9 cellular contexts compared by ENCODE assay signal in the genomic region with DNA sequence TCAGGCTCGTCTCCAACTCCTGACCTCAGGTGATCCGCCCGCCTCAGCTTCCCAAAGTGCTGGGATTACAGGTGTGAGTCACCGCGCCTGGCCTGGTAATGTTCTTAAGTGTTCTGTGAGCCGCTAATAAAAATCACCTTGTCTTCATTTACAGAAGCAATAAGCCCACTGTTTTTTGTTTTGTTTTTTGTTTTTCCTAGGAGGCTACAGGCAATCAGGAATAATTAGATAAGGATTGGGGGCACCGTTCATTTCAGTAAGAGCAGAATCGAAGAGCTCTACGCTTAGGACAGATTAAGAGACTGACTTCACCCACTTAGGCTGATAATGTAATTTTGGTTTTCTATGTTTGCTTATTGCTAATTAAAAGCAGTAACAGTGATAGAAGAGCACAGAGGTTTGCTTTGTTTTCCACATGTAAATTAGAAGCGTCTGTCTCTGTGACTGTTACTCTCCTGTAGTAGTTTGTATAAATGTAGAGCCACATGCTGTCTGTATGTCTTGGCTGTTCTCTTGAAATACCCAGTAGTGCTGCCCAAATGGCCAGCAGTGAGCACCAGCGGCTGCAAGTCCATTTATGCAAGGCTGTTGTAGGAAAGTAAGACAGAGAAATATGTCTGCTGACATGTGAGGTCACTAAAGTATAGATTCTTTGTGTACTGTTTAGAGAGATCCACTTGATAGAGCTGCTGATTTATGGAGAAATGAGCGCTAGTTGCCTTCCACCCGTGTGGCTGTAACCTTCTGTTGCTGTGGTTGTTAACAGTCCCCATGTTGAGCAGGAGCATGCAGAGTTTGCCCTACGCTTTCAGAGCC. TPM values are rescaled to one million over a fixed set of nuclear protein-coding genes. Genes with fewer than 3 reads are reported as not detected.
DNase-seq lines count a peak whose midpoint lies in the region; ATAC-seq and TF ChIP-seq lines count a peak whose summit lies in the region.
"Had no signal": no experiment of that assay in that cellular context is flagged by ENCODE, and none has a peak within 500 bp of the region (broad histone marks: within the 10 kb centered on the region; RNA-seq: fewer than 3 reads in every experiment).

No MANE protein-coding gene starts in this region.

- H3K36me3 Mint-ChIP-seq in activated B cell treated with CpG ODN at 0.5 μM for 24 hours (ENCODE audit: low read depth): no peaks in the 10 kb centered on the region
- no peaks in the 10 kb centered on the region for H3K36me3 Mint-ChIP-seq in naive thymus-derived CD4-positive, alpha-beta T cell
- no peaks in the 10 kb centered on the region for H3K36me3 Mint-ChIP-seq in naive thymus-derived CD8-positive, alpha-beta T cell

- H3K4me3 ChIP-seq in GM08714 (ENCODE audit: low read length): peak overlapping the region; percentile 80
- H3K4me3 ChIP-seq in naive thymus-derived CD4-positive, alpha-beta T cell (ENCODE audit: low read length): no peak overlapping the region
- H3K4me3 ChIP-seq: esophagus muscularis mucosa had no signal

- H3K27me3 Mint-ChIP-seq in activated B cell treated with CpG ODN at 0.5 μM for 24 hours: no peaks in the 10 kb centered on the region
- peaks cover 10 to 34% (median 28%) of the 10 kb centered on the region in 5 donors for H3K27me3 Mint-ChIP-seq in naive thymus-derived CD4-positive, alpha-beta T cell
- peaks cover 12 to 26% (median 19%) of the 10 kb centered on the region in 5 donors for H3K27me3 Mint-ChIP-seq in naive thymus-derived CD8-positive, alpha-beta T cell

- no peaks in the 10 kb centered on the region for H3K9me3 Mint-ChIP-seq in activated B cell treated with CpG ODN at 0.5 μM for 24 hours
- H3K9me3 Mint-ChIP-seq in naive thymus-derived CD4-positive, alpha-beta T cell: no peaks in the 10 kb centered on the region
- H3K9me3 Mint-ChIP-seq in naive thymus-derived CD8-positive, alpha-beta T cell: no peaks in the 10 kb centered on the region

- peak overlapping the region; percentile 93 for H3K27ac Mint-ChIP-seq in activated B cell treated with CpG ODN at 0.5 μM for 24 hours
- no peak overlapping the region for H3K27ac Mint-ChIP-seq in naive thymus-derived CD4-positive, alpha-beta T cell
- peak overlapping the region in 1 of 10 donors; percentile 61 for H3K27ac Mint-ChIP-seq in naive thymus-derived CD8-positive, alpha-beta T cell

- H3K4me1 Mint-ChIP-seq in activated B cell treated with CpG ODN at 0.5 μM for 24 hours: peaks cover 84% of the 10 kb centered on the region
- H3K4me1 Mint-ChIP-seq in naive thymus-derived CD4-positive, alpha-beta T cell: peaks cover 0 to 16% (median 7%) of the 10 kb centered on the region in 7 donors
- H3K4me1 Mint-ChIP-seq in naive thymus-derived CD8-positive, alpha-beta T cell: peaks cover 3 to 53% (median 4%) of the 10 kb centered on the region in 4 donors

- no peaks in the 10 kb centered on the region for H3K36me3 ChIP-seq in naive thymus-derived CD4-positive, alpha-beta T cell (ENCODE audit: control insufficient read depth in 2 of 3, insufficient read depth in 3 of 3, low read length in 3 of 3)
- H3K36me3 ChIP-seq: esophagus muscularis mucosa had no signal

- H3K9me3 ChIP-seq in naive thymus-derived CD4-positive, alpha-beta T cell (ENCODE audit: control insufficient read depth in 2 of 3, low read length in 3 of 3): no peaks in the 10 kb centered on the region
- H3K9me3 ChIP-seq: esophagus muscularis mucosa had no signal

- H3K4me1 ChIP-seq in naive thymus-derived CD4-positive, alpha-beta T cell (ENCODE audit: control insufficient read depth in 2 of 2, insufficient read depth in 2 of 2, low read length in 2 of 2): no peaks in the 10 kb centered on the region

- peak overlapping the region; percentile 78 for H3K4me3 Mint-ChIP-seq in activated B cell treated with CpG ODN at 0.5 μM for 24 hours
- no peak overlapping the region for H3K4me3 Mint-ChIP-seq in naive thymus-derived CD4-positive, alpha-beta T cell
- peak overlapping the region in 1 of 10 donors; percentile 56 for H3K4me3 Mint-ChIP-seq in naive thymus-derived CD8-positive, alpha-beta T cell

- ATAC-seq in HG02623 (IDR thresholded peaks at IDR 0.05; ENCODE audit: unreplicated experiment): peak; percentile 6
- peak; percentile 16 for ATAC-seq in activated B cell treated with CpG ODN at 0.5 μM for 24 hours (ENCODE audit: low read depth)
- ATAC-seq in naive thymus-derived CD4-positive, alpha-beta T cell: peak; percentile 33
- no peak for ATAC-seq in naive thymus-derived CD8-positive, alpha-beta T cell
- no peak for ATAC-seq in GM21526 (IDR thresholded peaks at IDR 0.05; ENCODE audit: low FRiP score, unreplicated experiment)

- intact Hi-C loops in activated B cell treated with CpG ODN at 0.5 μM for 24 hours (cut with micrococcal nuclease): loop anchor here (1.0 to 2.0 kb wide), 4 partner anchors 7 to 65 kb away; no protein-coding TSS in a partner anchor
- intact Hi-C loops in naive thymus-derived CD4-positive, alpha-beta T cell (cut with micrococcal nuclease): no loop called here

- H3K27ac ChIP-seq in naive thymus-derived CD4-positive, alpha-beta T cell (ENCODE audit: low read depth, low read length): no peak overlapping the region

- DNase-seq in activated B cell treated with CpG ODN at 0.5 μM for 24 hours: no peak
- no peak for DNase-seq in naive thymus-derived CD4-positive, alpha-beta T cell
- DNase-seq in naive thymus-derived CD8-positive, alpha-beta T cell: no peak
- DNase-seq in cerebellar nuclear complex (lab: John Stamatoyannopoulos, UW): no peak
- no peak for DNase-seq in activated CD4-positive, alpha-beta T cell treated with anti-CD3 and anti-CD28 coated beads, Interleukin-2, amount 50 U/mL, for 4 hours

- no peak for TF ChIP-seq CTCF in activated B cell treated with CpG ODN at 0.5 μM for 24 hours (IDR thresholded peaks at IDR 0.05)

- no peaks in the 10 kb centered on the region for H3K27me3 ChIP-seq in naive thymus-derived CD4-positive, alpha-beta T cell (ENCODE audit: control insufficient read depth in 2 of 2, insufficient read depth in 2 of 2, low read length in 2 of 2)
- H3K27me3 ChIP-seq: esophagus muscularis mucosa had no signal

- POLR2A ChIA-PET in activated B cell treated with CpG ODN at 0.5 μM for 24 hours (lab: Charles Lee): interaction anchor here (0.6 to 1.9 kb wide), 3 partner anchors 12 to 26 kb away, joined by 4 to 7 read pairs (median 7); no protein-coding TSS in a partner anchor
- POLR2A ChIA-PET in naive thymus-derived CD4-positive, alpha-beta T cell (lab: Charles Lee): no interaction called here
- POLR2A ChIA-PET in naive thymus-derived CD8-positive, alpha-beta T cell (lab: Charles Lee): no interaction called here

- CTCF ChIA-PET in activated B cell treated with CpG ODN at 0.5 μM for 24 hours (lab: Charles Lee): no interaction called here
- CTCF ChIA-PET in naive thymus-derived CD4-positive, alpha-beta T cell (lab: Charles Lee): no interaction called here

RNA-seq across cellular contexts. Expression of a gene that starts 30.5 kb away (rescaled TPM):
- 191 and 223 TPM in 2 replicates for total RNA-seq in activated B cell treated with CpG ODN at 0.5 μM for 24 hours
- total RNA-seq in naive thymus-derived CD4-positive, alpha-beta T cell: 10 to 100 TPM in 2 of 5 experiments, 1 to 10 TPM in 3; 5.5 to 45.9 (median 8.5) TPM
- polyA plus RNA-seq in naive thymus-derived CD4-positive, alpha-beta T cell: under 1 TPM; 0.16 to 0.53 TPM
- 1 to 10 TPM; 6.8 to 8.3 TPM for total RNA-seq in naive thymus-derived CD8-positive, alpha-beta T cell
- polyA plus RNA-seq in naive thymus-derived CD8-positive, alpha-beta T cell: 1 to 10 TPM in 1 of 3 donors, under 1 TPM in 1, not detected in 1; 0.69 to 1.2 TPM

Comparison
In these comparisons a context has a peak if more than half of its experiments do, and no peak if none do; other contexts are left out.
1. ATAC-seq: peak in HG02623 (single experiment), activated B cell treated with CpG ODN at 0.5 μM for 24 hours (single experiment) and naive thymus-derived CD4-positive, alpha-beta T cell (single experiment); none in naive thymus-derived CD8-positive, alpha-beta T cell (0 of 2) and GM21526 (single experiment).